In the genomic region with DNA sequence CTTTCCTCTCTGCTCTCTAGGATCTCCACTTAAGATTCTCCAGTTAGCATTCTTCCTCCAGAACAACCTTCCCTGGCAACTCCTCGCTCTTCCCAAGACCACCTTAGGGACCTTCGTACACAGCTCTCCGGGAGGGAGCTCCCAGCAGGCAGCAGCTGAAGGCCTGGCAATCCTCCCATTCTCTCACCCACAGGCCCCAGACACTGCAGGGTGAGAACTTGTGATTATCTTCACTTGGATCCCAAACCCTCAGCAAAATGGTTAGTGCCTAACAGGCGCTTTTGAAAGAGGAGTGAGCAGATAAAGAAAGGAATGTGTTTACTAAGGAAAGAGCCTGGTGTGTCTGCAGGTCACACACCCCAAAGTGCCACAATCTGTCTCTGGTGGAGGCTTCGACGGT, we compare ENCODE assay signal across 18 cellular contexts.
"Had no signal": no experiment of that assay in that cellular context is flagged by ENCODE, and none has a peak within 500 bp of the region (broad histone marks: within the 10 kb centered on the region; RNA-seq: fewer than 3 reads in every experiment).

No MANE protein-coding gene starts in this region.

- H3K36me3 Mint-ChIP-seq: naive B cell had no signal

- H3K36me3 ChIP-seq: gastrocnemius medialis, heart right ventricle, tibial artery, uterus had no signal

- H3K4me3 ChIP-seq: gastrocnemius medialis, heart right ventricle, lung, skin epidermis, tibial artery, uterus had no signal

- H3K4me3 Mint-ChIP-seq: activated CD8-positive, alpha-beta T cell treated with anti-CD3 and anti-CD28 coated beads, Interleukin-2, amount 10 ng/mL, durations not matched to agents 7 days and 5 days; activated T-helper 1 cell treated with anti-CD3 and anti-CD28 coated beads, Interleukin-12 subunit alpha, Interleukin-12 subunit beta, Interleukin-2, Interleukin-4 antibody, amounts not matched to agents 30 ng/mL and 10 ng/mL and 1 ng/mL, durations not matched to agents 14 hours and 24 hours and 36 hours; naive B cell had no signal

- H3K9me3 Mint-ChIP-seq: activated T-helper 1 cell treated with anti-CD3 and anti-CD28 coated beads, Interleukin-12 subunit alpha, Interleukin-12 subunit beta, Interleukin-2, Interleukin-4 antibody, amounts not matched to agents 30 ng/mL and 10 ng/mL and 1 ng/mL, durations not matched to agents 14 hours and 24 hours and 36 hours had no signal

- H3K4me1 ChIP-seq: gastrocnemius medialis, heart right ventricle, tibial artery, uterus had no signal

- ATAC-seq: activated CD8-positive, alpha-beta T cell treated with anti-CD3 and anti-CD28 coated beads, Interleukin-2, amount 10 ng/mL, durations not matched to agents 7 days and 5 days; gastrocnemius medialis had no signal

- DNase-seq: activated CD4-positive, alpha-beta T cell treated with anti-CD3 and anti-CD28 coated beads for 48 hours; activated CD8-positive, alpha-beta memory T cell treated with anti-CD3 and anti-CD28 coated beads, Interleukin-2, amount 50 U/mL, for 4 hours; activated CD8-positive, alpha-beta T cell treated with anti-CD3 and anti-CD28 coated beads, Interleukin-2, amount 10 ng/mL, durations not matched to agents 7 days and 5 days; activated naive CD4-positive, alpha-beta T cell treated with Interleukin-2 at 50 U/mL for 16 hours; anterior cingulate cortex; effector memory CD4-positive, alpha-beta T cell; gastrocnemius medialis; naive B cell; stimulated activated CD4-positive, alpha-beta T cell treated with anti-CD3 and anti-CD28 coated beads, Interleukin-15, amount 100 ng/mL, for 24 hours; stimulated activated CD4-positive, alpha-beta T cell treated with anti-CD3 and anti-CD28 coated beads, Interleukin-4, amount 100 ng/mL, for 1 hour; stimulated activated naive CD4-positive, alpha-beta T cell; T-helper 2 cell; tibial artery; uterus had no signal

- H3K27ac ChIP-seq: gastrocnemius medialis, heart right ventricle, skin epidermis, tibial artery, uterus had no signal

- H3K9me3 ChIP-seq: gastrocnemius medialis, heart right ventricle, tibial artery, uterus had no signal
